In genomic region chr15:95324596-95325135, GRCh38 we compare ENCODE assay signal across 25 cellular contexts.
A peak's percentile ranks its signal among the peaks of the same experiment; 100 is the strongest.
DNase-seq lines count a peak whose midpoint lies in the region; ATAC-seq and TF ChIP-seq lines count a peak whose summit lies in the region.
"Had no signal": no experiment of that assay in that cellular context is flagged by ENCODE, and none has a peak within 500 bp of the region (broad histone marks: within the 10 kb centered on the region; RNA-seq: fewer than 3 reads in every experiment).

No MANE protein-coding gene starts in this region.

- TF ChIP-seq CTCF in esophagus muscularis mucosa (IDR thresholded peaks at IDR 0.05) (no peak), nephron progenitor cell (IDR thresholded peaks at IDR 0.05) (no peak), suprapubic skin (IDR thresholded peaks at IDR 0.05) (no peak)

- H3K9me3 Mint-ChIP-seq in nephron progenitor cell, result peaks cover 2% of the 10 kb centered on the region
- H3K9me3 Mint-ChIP-seq: neural progenitor cell; T-helper 2 cell treated with Interferon-gamma antibody and Interleukin-4, amounts not matched to agents 5 μg/mL and 100 μg/mL, for 36 hours had no signal

- H3K4me3 ChIP-seq in esophagus muscularis mucosa (no peak overlapping the region), suprapubic skin (no peak overlapping the region)
- H3K4me3 ChIP-seq: HAP-1, K562, neural progenitor cell, skin epidermis had no signal

- DNase-seq in esophagus muscularis mucosa (ENCODE audit: extremely low spot score) (no peak), nephron progenitor cell (peak; percentile 31), suprapubic skin (ENCODE audit: low spot score in 2 of 2) (no peak), GF-D8 (lab: John Stamatoyannopoulos, UW) (no peak), NCI-H82 treated with DMSO at 0.1 percent for 48 hours (lab: John Stamatoyannopoulos, UW; ENCODE audit: unreplicated experiment) (no peak)
- DNase-seq: activated effector memory CD4-positive, alpha-beta T cell treated with Interleukin-2 at 50 U/mL for 16 hours; activated T-cell treated with anti-CD3 and anti-CD28 coated beads for 4 hours; aorta; C1 segment of cervical spinal cord; DMS79 treated with DMSO at 0.1 percent for 48 hours; islet precursor cell; NCI-H1105; NCI-H2081; NCI-H2227 treated with DMSO at 0.1 percent for 48 hours; stimulated activated CD4-positive, alpha-beta T cell treated with anti-CD3 and anti-CD28 coated beads, Interleukin-1b, Interleukin-23, amount 100 ng/mL, for 48 hours; stimulated activated CD8-positive, alpha-beta memory T cell treated with anti-CD3 and anti-CD28 coated beads, Interleukin-4, amount 100 ng/mL, for 48 hours had no signal

- peak overlapping the region; percentile 61 for H3K27ac Mint-ChIP-seq in nephron progenitor cell
- H3K27ac Mint-ChIP-seq: activated naive CD8-positive, alpha-beta T cell; neural progenitor cell; T-helper 2 cell treated with Interferon-gamma antibody and Interleukin-4, amounts not matched to agents 5 μg/mL and 100 μg/mL, for 36 hours had no signal

- peaks cover 5% of the 10 kb centered on the region for H3K27me3 Mint-ChIP-seq in nephron progenitor cell (ENCODE audit: low read depth, poor library complexity)

- H3K36me3 ChIP-seq in esophagus muscularis mucosa (no peaks in the 10 kb centered on the region), suprapubic skin (no peaks in the 10 kb centered on the region)
- H3K36me3 ChIP-seq: HAP-1, neural progenitor cell had no signal

- TF ChIP-seq EP300 in esophagus muscularis mucosa (IDR thresholded peaks at IDR 0.05) (no peak), suprapubic skin (IDR thresholded peaks at IDR 0.05) (no peak)

- H3K4me1 ChIP-seq in esophagus muscularis mucosa (peaks cover 9 to 17% (median 12%) of the 10 kb centered on the region in 4 donors), suprapubic skin (peaks cover 5% of the 10 kb centered on the region)
- H3K4me1 ChIP-seq: HAP-1 had no signal

- H3K27me3 ChIP-seq in esophagus muscularis mucosa, result peaks cover 0 to 20% (median 0%) of the 10 kb centered on the region in 4 donors
- H3K27me3 ChIP-seq in suprapubic skin, result peaks cover 23% of the 10 kb centered on the region

- H3K27ac ChIP-seq in cingulate gyrus (ENCODE audit: low read depth, low read length) (peak overlapping the region; percentile 54), esophagus muscularis mucosa (replicated peaks in 1 of 4) (peak overlapping the region; percentile 48 to 75 (median 72)), suprapubic skin (peak overlapping the region; percentile 22)
- H3K27ac ChIP-seq: neural progenitor cell, RWPE1 had no signal

- H3K36me3 Mint-ChIP-seq in nephron progenitor cell (ENCODE audit: low read depth), result peaks cover 11% of the 10 kb centered on the region
- H3K36me3 Mint-ChIP-seq: activated naive CD8-positive, alpha-beta T cell; neural progenitor cell had no signal

- WGBS in esophagus muscularis mucosa, result 87% methylated on average over 8 of the region's 8 CpGs
- WGBS in suprapubic skin, result 79% methylated on average over 8 of the region's 8 CpGs

- ATAC-seq in HG03520 (IDR thresholded peaks at IDR 0.05; ENCODE audit: unreplicated experiment), result no peak
- ATAC-seq: K562 had no signal

- intact Hi-C loops in esophagus muscularis mucosa (cut with DNase I), result no loop called here

- TF ChIP-seq POLR2A in esophagus muscularis mucosa (IDR thresholded peaks at IDR 0.05; ENCODE audit: low read depth) (no peak), suprapubic skin (IDR thresholded peaks at IDR 0.05) (no peak)

- peak overlapping the region; percentile 55 for H3K4me3 Mint-ChIP-seq in nephron progenitor cell
- H3K4me3 Mint-ChIP-seq: activated naive CD8-positive, alpha-beta T cell; neural progenitor cell; T-helper 2 cell treated with Interferon-gamma antibody and Interleukin-4, amounts not matched to agents 5 μg/mL and 100 μg/mL, for 36 hours had no signal

- H3K4me1 Mint-ChIP-seq in nephron progenitor cell, result peaks cover 56% of the 10 kb centered on the region

- H3K9me3 ChIP-seq in esophagus muscularis mucosa, result no peaks in the 10 kb centered on the region
- no peaks in the 10 kb centered on the region for H3K9me3 ChIP-seq in suprapubic skin
- H3K9me3 ChIP-seq: HAP-1 had no signal

Comparison
In these comparisons a context has a peak if more than half of its experiments do, and no peak if none do; other contexts are left out.
1. H3K27ac ChIP-seq: peak in every context shown above with its lines; median percentile 72 in esophagus muscularis mucosa; 54 in cingulate gyrus; 22 in suprapubic skin.